In genomic region chr6:137870286-137870685, GRCh38 we compare ENCODE assay signal across 10 cellular contexts. TPM values are rescaled to one million over a fixed set of nuclear protein-coding genes. Genes with fewer than 3 reads are reported as not detected.
DNase-seq lines count a peak whose midpoint lies in the region; ATAC-seq and TF ChIP-seq lines count a peak whose summit lies in the region.
"Had no signal": no experiment of that assay in that cellular context is flagged by ENCODE, and none has a peak within 500 bp of the region (broad histone marks: within the 10 kb centered on the region; RNA-seq: fewer than 3 reads in every experiment).

No MANE protein-coding gene starts in this region.

- no peaks in the 10 kb centered on the region for H3K9me3 ChIP-seq in SJCRH30 (replicated peaks)
- no peaks in the 10 kb centered on the region for H3K9me3 ChIP-seq in esophagus (ENCODE audit: control insufficient read depth in 2 of 2, insufficient read depth in 1 of 2, low read depth in 1 of 2, low read length in 1 of 2)
- no peaks in the 10 kb centered on the region for H3K9me3 ChIP-seq in prostate gland
- H3K9me3 ChIP-seq in right atrium auricular region, result no peaks in the 10 kb centered on the region

- H3K27me3 ChIP-seq in SJCRH30 (no peaks in the 10 kb centered on the region), esophagus (ENCODE audit: control insufficient read depth in 1 of 2, insufficient read depth in 2 of 2, low read length in 2 of 2) (no peaks in the 10 kb centered on the region), prostate gland (replicated peaks; ENCODE audit: insufficient read depth) (no peaks in the 10 kb centered on the region), right atrium auricular region (no peaks in the 10 kb centered on the region)

- no TSS peak for BruUV-seq in Calu3 (replicated peaks; lab: Mats Ljungman, UMichigan)

- no peak for ATAC-seq in GM18861 (IDR thresholded peaks at IDR 0.05; ENCODE audit: unreplicated experiment)

- peak overlapping the region; percentile 86 for H3K4me3 Mint-ChIP-seq in Calu3 (ENCODE audit: low read depth, unreplicated experiment)

- TF ChIP-seq POLR2A in prostate gland (IDR thresholded peaks at IDR 0.05), result no peak

- TF ChIP-seq CTCF in Calu3 (IDR thresholded peaks at IDR 0.05; ENCODE audit: unreplicated experiment) (no peak), prostate gland (IDR thresholded peaks at IDR 0.05) (no peak), right atrium auricular region (IDR thresholded peaks at IDR 0.05) (no peak)

- CTCF ChIA-PET in Calu3 (lab: Charles Lee), result interaction anchor here (0.7 to 2.4 kb wide), 4 partner anchors 74 to 286 kb away, joined by 3 to 8 read pairs (median 4); no protein-coding TSS in a partner anchor

- 57 to 67% methylated on average over 6 of the region's 6 CpGs for WGBS in esophagus, 2 donors
- 62% methylated on average over 6 of the region's 6 CpGs for WGBS in prostate gland

- H3K4me3 ChIP-seq in SJCRH30 (peak overlapping the region; percentile 94), esophagus (ENCODE audit: low read depth in 1 of 2, low read length in 2 of 2) (peak overlapping the region; percentile 0 to 95), prostate gland (no peak overlapping the region), right atrium auricular region (peak overlapping the region in 1 of 2 donors; percentile 21)

- DNase-seq in Calu3 (no peak), SJCRH30 (no peak), prostate gland (ENCODE audit: low spot score) (no peak), C1 segment of cervical spinal cord (lab: John Stamatoyannopoulos, UW) (no peak), HPDE6-E6E7 (ENCODE audit: extremely low spot score) (no peak), right atrium auricular region (ENCODE audit: low spot score) (no peak)
- DNase-seq: NCI-H526 treated with DMSO at 0.1 percent for 48 hours; stimulated activated CD4-positive, alpha-beta T cell treated with anti-CD3 and anti-CD28 coated beads, Interleukin-4, amount 100 ng/mL, for 1 hour had no signal

- intact Hi-C loops in Calu3 (cut with micrococcal nuclease; ENCODE audit: unreplicated experiment), result loop anchor here (5.0 kb wide), 1 partner anchor 37 kb away; no protein-coding TSS in a partner anchor
- intact Hi-C loops in prostate gland (cut with DNase I), result no loop called here

- H3K9me3 Mint-ChIP-seq in Calu3 (ENCODE audit: low read depth, unreplicated experiment), result no peaks in the 10 kb centered on the region

- H3K4me1 ChIP-seq in SJCRH30 (peaks cover 41% of the 10 kb centered on the region), esophagus (ENCODE audit: control insufficient read depth in 2 of 2, insufficient read depth in 2 of 2, low read length in 1 of 2) (peaks cover 0 to 9% of the 10 kb centered on the region in 2 donors), prostate gland (replicated peaks) (peaks cover 7% of the 10 kb centered on the region), right atrium auricular region (peaks cover 0 to 54% of the 10 kb centered on the region in 2 donors)

- H3K27ac ChIP-seq in SJCRH30 (no peak overlapping the region), esophagus (ENCODE audit: low read depth in 2 of 2, low read length in 1 of 2) (peak overlapping the region; percentile 18 to 70), prostate gland (peak overlapping the region; percentile 26 to 32), right atrium auricular region (peak overlapping the region in 1 of 2 donors; percentile 9)

- H3K36me3 Mint-ChIP-seq in Calu3 (ENCODE audit: insufficient read depth, unreplicated experiment), result peaks cover 42% of the 10 kb centered on the region

- H3K27ac Mint-ChIP-seq in Calu3 (ENCODE audit: unreplicated experiment), result no peak overlapping the region

- peaks cover 44% of the 10 kb centered on the region for H3K4me1 Mint-ChIP-seq in Calu3 (ENCODE audit: low read depth, unreplicated experiment)

- H3K27me3 Mint-ChIP-seq in Calu3 (ENCODE audit: unreplicated experiment), result no peaks in the 10 kb centered on the region

- peaks cover 51% of the 10 kb centered on the region for H3K36me3 ChIP-seq in SJCRH30
- peaks cover 0 to 6% of the 10 kb centered on the region in 2 donors for H3K36me3 ChIP-seq in esophagus (ENCODE audit: control insufficient read depth in 2 of 2, insufficient read depth in 2 of 2, low read length in 1 of 2)
- H3K36me3 ChIP-seq in prostate gland, result peaks cover 0 to 4% of the 10 kb centered on the region in 2 donors
- H3K36me3 ChIP-seq in right atrium auricular region, result peaks cover 8% of the 10 kb centered on the region

RNA-seq across cellular contexts. Expression of gene TNFAIP3, which starts 3.2 kb away (rescaled TPM):
- total RNA-seq in Calu3 (2022) (19.4 and 22.6 TPM in 2 replicates), prostate gland (10 to 100 TPM; 13.0 to 19.9 TPM), right atrium auricular region (10 to 100 TPM in 1 of 2 donors, 1 to 10 TPM in 1; 8.5 to 14.5 TPM)
- total RNA-seq in SJCRH30 (2014; rRNA removed; shearing (Covaris generic)), result 39.7 and 39.9 TPM in 2 replicates
- 10 to 100 TPM in 1 of 2 donors, 1 to 10 TPM in 1; 5.6 to 10.7 TPM for polyA plus RNA-seq in esophagus

Comparison
In these comparisons a context has a peak if more than half of its experiments do, and no peak if none do; other contexts are left out.
1. H3K4me3 ChIP-seq: peak in SJCRH30 (single experiment) and esophagus (2 of 2); none in prostate gland (0 of 2).